Comparison of ENCODE assay signal across 1 cellular context in the genomic region with DNA sequence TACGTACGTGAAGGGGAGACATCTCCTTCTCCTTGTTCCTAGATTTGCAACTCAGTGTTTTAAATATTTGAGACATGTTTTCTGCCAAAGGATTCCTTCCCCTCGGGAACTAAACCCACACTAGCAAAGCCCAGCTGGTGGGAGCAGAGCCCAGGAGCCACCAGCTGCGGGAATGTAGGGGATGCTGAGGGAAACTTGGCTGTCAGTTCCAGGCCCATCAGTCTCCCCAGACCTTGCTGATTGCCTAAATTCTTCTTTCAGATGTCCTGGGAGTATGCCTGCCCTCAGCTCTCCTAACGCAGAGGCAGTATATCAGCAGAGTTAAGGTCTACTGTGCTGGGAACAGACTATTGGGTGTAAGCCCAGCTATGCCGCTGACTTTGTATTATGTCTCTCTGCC.
TF ChIP-seq lines count a peak whose summit lies in the region.

No MANE protein-coding gene starts in this region.

TF ChIP-seq in GM23338, 12 proteins besides CTCF, POLR2A, EP300 and RAD21 (continued from another document):
- TF ChIP-seq, protein P1, sequence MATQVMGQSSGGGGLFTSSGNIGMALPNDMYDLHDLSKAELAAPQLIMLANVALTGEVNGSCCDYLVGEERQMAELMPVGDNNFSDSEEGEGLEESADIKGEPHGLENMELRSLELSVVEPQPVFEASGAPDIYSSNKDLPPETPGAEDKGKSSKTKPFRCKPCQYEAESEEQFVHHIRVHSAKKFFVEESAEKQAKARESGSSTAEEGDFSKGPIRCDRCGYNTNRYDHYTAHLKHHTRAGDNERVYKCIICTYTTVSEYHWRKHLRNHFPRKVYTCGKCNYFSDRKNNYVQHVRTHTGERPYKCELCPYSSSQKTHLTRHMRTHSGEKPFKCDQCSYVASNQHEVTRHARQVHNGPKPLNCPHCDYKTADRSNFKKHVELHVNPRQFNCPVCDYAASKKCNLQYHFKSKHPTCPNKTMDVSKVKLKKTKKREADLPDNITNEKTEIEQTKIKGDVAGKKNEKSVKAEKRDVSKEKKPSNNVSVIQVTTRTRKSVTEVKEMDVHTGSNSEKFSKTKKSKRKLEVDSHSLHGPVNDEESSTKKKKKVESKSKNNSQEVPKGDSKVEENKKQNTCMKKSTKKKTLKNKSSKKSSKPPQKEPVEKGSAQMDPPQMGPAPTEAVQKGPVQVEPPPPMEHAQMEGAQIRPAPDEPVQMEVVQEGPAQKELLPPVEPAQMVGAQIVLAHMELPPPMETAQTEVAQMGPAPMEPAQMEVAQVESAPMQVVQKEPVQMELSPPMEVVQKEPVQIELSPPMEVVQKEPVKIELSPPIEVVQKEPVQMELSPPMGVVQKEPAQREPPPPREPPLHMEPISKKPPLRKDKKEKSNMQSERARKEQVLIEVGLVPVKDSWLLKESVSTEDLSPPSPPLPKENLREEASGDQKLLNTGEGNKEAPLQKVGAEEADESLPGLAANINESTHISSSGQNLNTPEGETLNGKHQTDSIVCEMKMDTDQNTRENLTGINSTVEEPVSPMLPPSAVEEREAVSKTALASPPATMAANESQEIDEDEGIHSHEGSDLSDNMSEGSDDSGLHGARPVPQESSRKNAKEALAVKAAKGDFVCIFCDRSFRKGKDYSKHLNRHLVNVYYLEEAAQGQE (IDR thresholded peaks at IDR 0.05; ENCODE audit: unreplicated experiment), result no peak
- TF ChIP-seq, protein P2, sequence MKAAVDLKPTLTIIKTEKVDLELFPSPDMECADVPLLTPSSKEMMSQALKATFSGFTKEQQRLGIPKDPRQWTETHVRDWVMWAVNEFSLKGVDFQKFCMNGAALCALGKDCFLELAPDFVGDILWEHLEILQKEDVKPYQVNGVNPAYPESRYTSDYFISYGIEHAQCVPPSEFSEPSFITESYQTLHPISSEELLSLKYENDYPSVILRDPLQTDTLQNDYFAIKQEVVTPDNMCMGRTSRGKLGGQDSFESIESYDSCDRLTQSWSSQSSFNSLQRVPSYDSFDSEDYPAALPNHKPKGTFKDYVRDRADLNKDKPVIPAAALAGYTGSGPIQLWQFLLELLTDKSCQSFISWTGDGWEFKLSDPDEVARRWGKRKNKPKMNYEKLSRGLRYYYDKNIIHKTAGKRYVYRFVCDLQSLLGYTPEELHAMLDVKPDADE (IDR thresholded peaks at IDR 0.05), result no peak
- no peak for TF ChIP-seq ZNF331 (CRISPR knock-in tag; IDR thresholded peaks at IDR 0.05; ENCODE audit: low read depth)
- TF ChIP-seq NANOG (IDR thresholded peaks at IDR 0.05; ENCODE audit: borderline replicate concordance), result no peak
- no peak for TF ChIP-seq EZH2phosphoT487 (IDR thresholded peaks at IDR 0.05; ENCODE audit: unreplicated experiment)
- no peak for TF ChIP-seq CREB1 (CRISPR knock-in tag; IDR thresholded peaks at IDR 0.05; ENCODE audit: low read depth)
- no peak for TF ChIP-seq POLR2AphosphoS5 (IDR thresholded peaks at IDR 0.05; ENCODE audit: low read depth)
- TF ChIP-seq STAT1 (IDR thresholded peaks at IDR 0.05; ENCODE audit: unreplicated experiment), result no peak
- TF ChIP-seq ZNF114 (CRISPR knock-in tag; IDR thresholded peaks at IDR 0.05), result no peak
- no peak for TF ChIP-seq JUNB (IDR thresholded peaks at IDR 0.05; ENCODE audit: unreplicated experiment)
- no peak for TF ChIP-seq EZH2 (IDR thresholded peaks at IDR 0.05; ENCODE audit: low read depth, unreplicated experiment)
